Comparison of ENCODE assay signal across 21 cellular contexts in genomic region chr2:147927053-147927588, GRCh38.
"Had no signal": no experiment of that assay in that cellular context is flagged by ENCODE, and none has a peak within 500 bp of the region (broad histone marks: within the 10 kb centered on the region; RNA-seq: fewer than 3 reads in every experiment).

No MANE protein-coding gene starts in this region.

- H3K9ac ChIP-seq: neural progenitor cell had no signal

- H3K9me3 Mint-ChIP-seq: activated CD4-positive, alpha-beta memory T cell treated with anti-CD3 and anti-CD28 coated beads, Interleukin-2, amount 10 ng/mL, durations not matched to agents 7 days and 5 days; activated naive CD4-positive, alpha-beta T cell treated with anti-CD3 and anti-CD28 coated beads, Interleukin-2, amount 50 U/mL, for 72 hours; endodermal cell; neural progenitor cell; stimulated activated naive B cell treated with anti-CD40 and anti-IgM and Interleukin-4, amounts not matched to agents 10 μg/mL and 1 μg/mL and 100 μg/mL, for 72 hours had no signal

- H3K4me1 Mint-ChIP-seq: activated CD4-positive, alpha-beta memory T cell treated with anti-CD3 and anti-CD28 coated beads, Interleukin-2, amount 10 ng/mL, durations not matched to agents 7 days and 5 days; endodermal cell; neural progenitor cell; stimulated activated naive B cell treated with anti-CD40 and anti-IgM and Interleukin-4, amounts not matched to agents 10 μg/mL and 1 μg/mL and 100 μg/mL, for 72 hours had no signal

- ATAC-seq: activated naive CD4-positive, alpha-beta T cell treated with anti-CD3 and anti-CD28 coated beads, Interleukin-2, amount 50 U/mL, for 72 hours; gastroesophageal sphincter; sciatic nerve; stimulated activated naive B cell treated with anti-CD40 and anti-IgM and Interleukin-4, amounts not matched to agents 10 μg/mL and 1 μg/mL and 100 μg/mL, for 72 hours; T-helper 17 cell had no signal

- H3K4me2 ChIP-seq: neural progenitor cell had no signal

- H3K4me3 Mint-ChIP-seq: activated CD4-positive, alpha-beta memory T cell treated with anti-CD3 and anti-CD28 coated beads, Interleukin-2, amount 10 ng/mL, durations not matched to agents 7 days and 5 days; endodermal cell; neural progenitor cell; stimulated activated naive B cell treated with anti-CD40 and anti-IgM and Interleukin-4, amounts not matched to agents 10 μg/mL and 1 μg/mL and 100 μg/mL, for 72 hours; T-helper 17 cell had no signal

- FAIRE-seq: astrocyte, islet of Langerhans had no signal

- H3K27me3 Mint-ChIP-seq: activated CD4-positive, alpha-beta memory T cell treated with anti-CD3 and anti-CD28 coated beads, Interleukin-2, amount 10 ng/mL, durations not matched to agents 7 days and 5 days; stimulated activated naive B cell treated with anti-CD40 and anti-IgM and Interleukin-4, amounts not matched to agents 10 μg/mL and 1 μg/mL and 100 μg/mL, for 72 hours; T-helper 17 cell had no signal

- H3K27me3 ChIP-seq: esophagus squamous epithelium, gastroesophageal sphincter, neural progenitor cell, transverse colon, vagina had no signal

- H3K36me3 ChIP-seq: neural progenitor cell had no signal

- H2AFZ ChIP-seq: neural progenitor cell had no signal

- H3K27ac Mint-ChIP-seq: activated CD4-positive, alpha-beta memory T cell treated with anti-CD3 and anti-CD28 coated beads, Interleukin-2, amount 10 ng/mL, durations not matched to agents 7 days and 5 days; endodermal cell; neural progenitor cell; stimulated activated naive B cell treated with anti-CD40 and anti-IgM and Interleukin-4, amounts not matched to agents 10 μg/mL and 1 μg/mL and 100 μg/mL, for 72 hours; T-helper 17 cell had no signal

- DNase-seq: activated CD4-positive, alpha-beta memory T cell treated with anti-CD3 and anti-CD28 coated beads, Interleukin-2, amount 10 ng/mL, durations not matched to agents 7 days and 5 days; activated CD4-positive, alpha-beta T cell treated with anti-CD3 and anti-CD28 coated beads for 4 hours; activated CD4-positive, CD25-positive, alpha-beta regulatory T cell; cortex of kidney; endodermal cell; esophagus squamous epithelium; head of caudate nucleus; mesenchymal stem cell; posterior cingulate gyrus; stimulated activated CD4-positive, alpha-beta T cell treated with anti-CD3 and anti-CD28 coated beads, Interleukin-2, amount 100 ng/mL, for 48 hours; stimulated activated CD8-positive, alpha-beta memory T cell treated with anti-CD3 and anti-CD28 coated beads, Interleukin-4, amount 100 ng/mL, for 48 hours; stimulated activated naive B cell treated with anti-CD40 and anti-IgM and Interleukin-4, amounts not matched to agents 10 μg/mL and 1 μg/mL and 100 μg/mL, for 72 hours; T-helper 17 cell; transverse colon had no signal

- H3K27ac ChIP-seq: esophagus squamous epithelium, gastroesophageal sphincter, neural progenitor cell, transverse colon, vagina had no signal

- H3K4me3 ChIP-seq: esophagus squamous epithelium, gastroesophageal sphincter, neural progenitor cell, transverse colon, vagina had no signal

- H3K4me1 ChIP-seq: neural progenitor cell had no signal

- H3K9me3 ChIP-seq: esophagus squamous epithelium, gastroesophageal sphincter, transverse colon, vagina had no signal
